In the genomic region with DNA sequence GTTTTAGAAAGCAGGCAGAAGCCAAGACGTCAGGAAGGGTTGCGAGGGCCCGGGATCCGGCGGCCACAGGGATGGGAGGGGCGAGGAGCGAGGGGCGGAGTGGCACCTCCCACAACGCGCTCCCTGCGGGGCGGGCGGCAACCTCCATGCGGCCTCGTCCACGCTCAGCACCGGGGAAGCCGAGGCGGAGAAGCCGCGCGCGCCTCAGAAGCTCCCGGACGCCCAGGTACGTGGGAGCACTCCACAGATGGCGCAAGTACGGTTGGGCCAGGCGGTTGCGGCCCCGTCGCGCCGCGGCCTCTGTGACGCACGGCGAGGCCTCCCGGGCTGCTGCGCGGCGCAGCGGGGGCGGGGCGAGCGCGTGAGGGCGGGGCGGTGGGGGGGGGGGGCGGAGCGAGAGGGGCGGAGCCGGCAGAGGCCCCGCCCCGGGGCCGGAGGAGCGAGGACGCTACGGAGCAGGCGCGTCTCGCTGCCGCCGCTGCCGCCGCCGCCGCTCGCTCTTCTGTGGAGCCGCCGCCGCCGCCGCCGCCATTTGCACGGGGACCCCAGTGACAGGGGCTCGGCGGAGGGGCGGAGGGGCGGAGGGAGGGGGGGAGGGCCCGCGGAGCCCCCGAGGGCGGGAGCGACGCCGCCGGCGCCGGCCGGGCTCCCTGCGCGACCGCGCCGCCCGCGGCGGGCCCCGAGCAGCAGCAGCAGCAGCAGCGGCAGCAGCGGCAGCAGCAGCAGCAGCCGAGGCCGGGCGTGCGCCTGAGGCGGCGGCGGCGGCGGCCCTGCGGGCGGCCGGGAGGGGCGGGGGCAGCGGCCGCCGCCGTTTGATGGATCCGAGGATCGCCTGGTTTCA, we compare ENCODE assay signal across 8 cellular contexts. TPM values are rescaled to one million over a fixed set of nuclear protein-coding genes. Genes with fewer than 3 reads are reported as not detected.
DNase-seq lines count a peak whose midpoint lies in the region; ATAC-seq, FAIRE-seq and TF ChIP-seq lines count a peak whose summit lies in the region.

TENT4B (plus strand) TSS at position 500 of the 841 bp plus-strand sequence; CDS start at position 816, 316 bp downstream.

- H3K27ac ChIP-seq in keratinocyte (ENCODE audit: control insufficient read depth, insufficient read depth, low read length) = peak within 1 kb of the TSS; percentile 83

- peaks cover 17% of the 10 kb centered on the region for H3K4me1 ChIP-seq in keratinocyte (ENCODE audit: control insufficient read depth, extremely low read depth, insufficient read depth, low read length)

- H3K27me3 ChIP-seq in keratinocyte (ENCODE audit: control insufficient read depth, extremely low read depth, insufficient read depth, low read length) = no peaks in the 10 kb centered on the region

- dilution Hi-C loops in keratinocyte (cut with MboI; ENCODE audit: extremely low pct_ligation_motif_present, low sequenced_read_pairs) = no loop called here

- H3K4me2 ChIP-seq in keratinocyte (ENCODE audit: control insufficient read depth, extremely low read depth, insufficient read depth, low read depth, low read length) = peak within 1 kb of the TSS; percentile 99

- no peak for FAIRE-seq in keratinocyte (lab: Jason Lieb, UNC)

- no peaks in the 10 kb centered on the region for H3K9me3 ChIP-seq in keratinocyte (ENCODE audit: control insufficient read depth, low read depth, low read length)

- H3K36me3 ChIP-seq in keratinocyte (ENCODE audit: control insufficient read depth in 2 of 2, extremely low read depth in 1 of 2, insufficient read depth in 2 of 2, low read length in 2 of 2) = no peaks in the 10 kb centered on the region

- DNase-seq in A172 (ENCODE audit: low spot score) (peak; percentile 63), NCI-H2171 treated with DMSO at 0.1 percent for 48 hours (lab: John Stamatoyannopoulos, UW) (peak; percentile 79), keratinocyte (ENCODE audit: low read depth, low spot score) (peak; percentile 17)
- peak; percentile 93 for DNase-seq in central memory CD4-positive, alpha-beta T cell
- peak; percentile 72 to 83 (median 78) for DNase-seq in stimulated activated CD4-positive, alpha-beta T cell treated with anti-CD3 and anti-CD28 coated beads, Interleukin-12 subunit alpha, Interleukin-12 subunit beta, amount 100 ng/mL, for 48 hours (ENCODE audit: low read depth in 2 of 3, low spot score in 1 of 3)

- peak within 1 kb of the TSS; percentile 63 for H2AFZ ChIP-seq in keratinocyte (ENCODE audit: control insufficient read depth, low read length)

- H3K79me2 ChIP-seq in keratinocyte (ENCODE audit: control insufficient read depth, insufficient read depth, low read length) = peaks cover 45% of the 10 kb centered on the region

- H3K4me3 ChIP-seq in keratinocyte (ENCODE audit: control insufficient read depth in 2 of 3, extremely low read depth in 1 of 3, insufficient read depth in 2 of 3, low read depth in 1 of 3, low read length in 3 of 3) = peak within 1 kb of the TSS; percentile 78 to 95 (median 90)

- H3K9me1 ChIP-seq in keratinocyte (ENCODE audit: control insufficient read depth, extremely low read depth, insufficient read depth, low read length) = no peaks in the 10 kb centered on the region

- TF ChIP-seq CTCF in keratinocyte (optimal IDR thresholded peaks at IDR 0.05 in 1 of 3, IDR thresholded peaks at IDR 0.05 in 1 of 3, conservative IDR thresholded peaks at IDR 0.05 in 1 of 3; ENCODE audit: extremely low read depth in 1 of 3, insufficient read depth in 2 of 3, low read length in 3 of 3) = no peak

- peak; percentile 85 for ATAC-seq in GM18517 (IDR thresholded peaks at IDR 0.05; ENCODE audit: unreplicated experiment)
- peak; percentile 72 for ATAC-seq in HG03025 (IDR thresholded peaks at IDR 0.05; ENCODE audit: low FRiP score, unreplicated experiment)
- peak; percentile 75 to 76 for ATAC-seq in activated CD4-positive, CD25-positive, alpha-beta regulatory T cell treated with anti-CD3 and anti-CD28 coated beads, Interleukin-2, amount 50 U/mL, for 24 hours

- H3K9ac ChIP-seq in keratinocyte (ENCODE audit: control insufficient read depth, extremely low read depth, insufficient read depth, low read length) = peak within 1 kb of the TSS; percentile 90

- H4K20me1 ChIP-seq in keratinocyte (ENCODE audit: control insufficient read depth, extremely low read depth, insufficient read depth, low read length) = peaks cover 17% of the 10 kb centered on the region

RNA-seq across cellular contexts. Expression of gene TENT4B, which starts in this region (rescaled TPM):
- 7.4 and 11.2 TPM in 2 replicates for total RNA-seq in A172 (2014; rRNA removed; shearing (Covaris generic))
- polyA plus RNA-seq in keratinocyte = 9.5 to 14.8 TPM (median 11.3 TPM) in 3 replicates
- polyA plus RNA-seq in keratinocyte (2011; ENCODE audit: low read depth) = 13.2 TPM
- polyA plus RNA-seq in keratinocyte (2011; cell fraction: cytosol; rRNA removed) = 6.0 and 12.5 TPM in 2 replicates
- 12.4 and 15.8 TPM in 2 replicates for polyA plus RNA-seq in keratinocyte (2011; cell fraction: nucleus; rRNA removed)
- 8.1 and 8.2 TPM in 2 replicates for polyA plus RNA-seq in keratinocyte (2012; ENCODE audit: low replicate concordance)
- polyA minus RNA-seq in keratinocyte = 7.1 to 23.4 TPM (median 9.2 TPM) in 3 replicates
- 11.9 TPM for polyA minus RNA-seq in keratinocyte (2011; cell fraction: cytosol; rRNA and poly(A)+ RNA removed)
- polyA minus RNA-seq in keratinocyte (2011; cell fraction: nucleus; rRNA and poly(A)+ RNA removed) = 11.7 and 19.9 TPM in 2 replicates

Comparison
In these comparisons a context has a peak if more than half of its experiments do, and no peak if none do; other contexts are left out.
1. Peak in every context shown above with its lines: DNase-seq, ATAC-seq, H3K4me3 ChIP-seq and H3K27ac ChIP-seq.
2. DNase-seq: peak in every context shown above with its lines; median percentile 93 in central memory CD4-positive, alpha-beta T cell; 79 in NCI-H2171 treated with DMSO at 0.1 percent for 48 hours; 78 in stimulated activated CD4-positive, alpha-beta T cell treated with anti-CD3 and anti-CD28 coated beads, Interleukin-12 subunit alpha, Interleukin-12 subunit beta, amount 100 ng/mL, for 48 hours; 63 in A172; 17 in keratinocyte.